Comparison of ENCODE assay signal across 15 cellular contexts in the genomic region with DNA sequence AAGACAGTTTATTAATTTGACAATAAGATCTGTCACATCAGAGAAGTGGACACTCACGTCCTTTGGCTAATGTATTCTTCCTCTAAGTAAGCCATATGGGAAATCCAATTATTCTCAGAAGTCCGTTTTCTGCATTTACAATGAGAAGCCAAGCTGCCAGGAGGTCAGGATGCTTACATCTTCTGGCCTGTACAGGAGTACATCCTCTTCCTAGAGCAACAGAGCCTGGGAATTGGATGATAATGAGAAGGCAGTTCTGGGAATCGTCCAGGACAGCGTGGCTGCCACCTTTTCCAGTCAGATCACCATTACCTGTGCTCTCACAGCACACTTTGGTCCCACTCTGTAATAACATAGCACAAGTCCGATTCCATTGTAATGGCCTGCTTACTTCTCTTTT. TPM values are rescaled to one million over a fixed set of nuclear protein-coding genes. Genes with fewer than 3 reads are reported as not detected.
DNase-seq lines count a peak whose midpoint lies in the region; ATAC-seq and TF ChIP-seq lines count a peak whose summit lies in the region.
"Had no signal": no experiment of that assay in that cellular context is flagged by ENCODE, and none has a peak within 500 bp of the region (broad histone marks: within the 10 kb centered on the region; RNA-seq: fewer than 3 reads in every experiment).

No MANE protein-coding gene starts in this region.

- TF ChIP-seq CTCF in glutamatergic neuron (IDR thresholded peaks at IDR 0.05; ENCODE audit: partially characterized antibody, unreplicated experiment): no peak

- intact Hi-C loops in activated T-helper 1 cell treated with anti-CD3 and anti-CD28 coated beads, Interleukin-12 subunit alpha, Interleukin-12 subunit beta, Interleukin-2, Interleukin-4 antibody, amounts not matched to agents 30 ng/mL and 10 ng/mL and 1 ng/mL, durations not matched to agents 14 hours and 24 hours and 36 hours (cut with micrococcal nuclease): no loop called here

- DNase-seq in DMS 273 (lab: John Stamatoyannopoulos, UW; ENCODE audit: unreplicated experiment) (peak; percentile 14), DMS 273 treated with DMSO at 0.1 percent for 48 hours (lab: John Stamatoyannopoulos, UW) (no peak), NCI-H82 treated with DMSO at 0.1 percent for 48 hours (lab: John Stamatoyannopoulos, UW; ENCODE audit: unreplicated experiment) (peak; percentile 59), glutamatergic neuron (no peak), HUDEP-2 (lab: John Stamatoyannopoulos, UW; ENCODE audit: unreplicated experiment in 76 of 76) (no peak), amygdala (lab: John Stamatoyannopoulos, UW) (no peak)
- no peak for DNase-seq in activated T-helper 1 cell treated with anti-CD3 and anti-CD28 coated beads, Interleukin-12 subunit alpha, Interleukin-12 subunit beta, Interleukin-2, Interleukin-4 antibody, amounts not matched to agents 30 ng/mL and 10 ng/mL and 1 ng/mL, durations not matched to agents 14 hours and 24 hours and 36 hours (ENCODE audit: low spot score)
- DNase-seq: Calu3; CD4-positive, alpha-beta T cell; DMS153; DMS79 treated with DMSO at 0.1 percent for 48 hours; EL; GDM1 had no signal

- peaks cover 14% of the 10 kb centered on the region for H3K36me3 Mint-ChIP-seq in glutamatergic neuron (ENCODE audit: unreplicated experiment)
- no peaks in the 10 kb centered on the region for H3K36me3 Mint-ChIP-seq in activated T-helper 1 cell treated with anti-CD3 and anti-CD28 coated beads, Interleukin-12 subunit alpha, Interleukin-12 subunit beta, Interleukin-2, Interleukin-4 antibody, amounts not matched to agents 30 ng/mL and 10 ng/mL and 1 ng/mL, durations not matched to agents 14 hours and 24 hours and 36 hours (ENCODE audit: low read depth)

- H3K4me1 Mint-ChIP-seq in glutamatergic neuron (ENCODE audit: low read depth, unreplicated experiment): peaks cover 11% of the 10 kb centered on the region
- no peaks in the 10 kb centered on the region for H3K4me1 Mint-ChIP-seq in activated T-helper 1 cell treated with anti-CD3 and anti-CD28 coated beads, Interleukin-12 subunit alpha, Interleukin-12 subunit beta, Interleukin-2, Interleukin-4 antibody, amounts not matched to agents 30 ng/mL and 10 ng/mL and 1 ng/mL, durations not matched to agents 14 hours and 24 hours and 36 hours (ENCODE audit: low read depth)

- no peak for ATAC-seq in GM21619 (IDR thresholded peaks at IDR 0.05; ENCODE audit: unreplicated experiment)
- ATAC-seq: HCT116 had no signal

- H3K27ac Mint-ChIP-seq in glutamatergic neuron (ENCODE audit: unreplicated experiment): peak overlapping the region; percentile 87
- no peak overlapping the region for H3K27ac Mint-ChIP-seq in activated T-helper 1 cell treated with anti-CD3 and anti-CD28 coated beads, Interleukin-12 subunit alpha, Interleukin-12 subunit beta, Interleukin-2, Interleukin-4 antibody, amounts not matched to agents 30 ng/mL and 10 ng/mL and 1 ng/mL, durations not matched to agents 14 hours and 24 hours and 36 hours
- H3K27ac Mint-ChIP-seq: CD4-positive, alpha-beta T cell had no signal

- H3K9me3 Mint-ChIP-seq in glutamatergic neuron (ENCODE audit: unreplicated experiment): peaks cover 2% of the 10 kb centered on the region
- H3K9me3 Mint-ChIP-seq in activated T-helper 1 cell treated with anti-CD3 and anti-CD28 coated beads, Interleukin-12 subunit alpha, Interleukin-12 subunit beta, Interleukin-2, Interleukin-4 antibody, amounts not matched to agents 30 ng/mL and 10 ng/mL and 1 ng/mL, durations not matched to agents 14 hours and 24 hours and 36 hours: peaks cover 12% of the 10 kb centered on the region

- H3K4me3 Mint-ChIP-seq in glutamatergic neuron (ENCODE audit: unreplicated experiment): peak overlapping the region; percentile 26
- no peak overlapping the region for H3K4me3 Mint-ChIP-seq in activated T-helper 1 cell treated with anti-CD3 and anti-CD28 coated beads, Interleukin-12 subunit alpha, Interleukin-12 subunit beta, Interleukin-2, Interleukin-4 antibody, amounts not matched to agents 30 ng/mL and 10 ng/mL and 1 ng/mL, durations not matched to agents 14 hours and 24 hours and 36 hours
- H3K4me3 Mint-ChIP-seq: CD4-positive, alpha-beta T cell had no signal

- H3K27me3 Mint-ChIP-seq in glutamatergic neuron (ENCODE audit: unreplicated experiment): no peaks in the 10 kb centered on the region
- peaks cover 48% of the 10 kb centered on the region for H3K27me3 Mint-ChIP-seq in activated T-helper 1 cell treated with anti-CD3 and anti-CD28 coated beads, Interleukin-12 subunit alpha, Interleukin-12 subunit beta, Interleukin-2, Interleukin-4 antibody, amounts not matched to agents 30 ng/mL and 10 ng/mL and 1 ng/mL, durations not matched to agents 14 hours and 24 hours and 36 hours (ENCODE audit: insufficient read depth)

RNA-seq across cellular contexts. Expression of gene RAPGEF4, which starts 5.2 kb away (rescaled TPM):
- total RNA-seq in glutamatergic neuron (ENCODE audit: unreplicated experiment): 8.7 TPM
- total RNA-seq in activated T-helper 1 cell treated with anti-CD3 and anti-CD28 coated beads, Interleukin-12 subunit alpha, Interleukin-12 subunit beta, Interleukin-2, Interleukin-4 antibody, amounts not matched to agents 30 ng/mL and 10 ng/mL and 1 ng/mL, durations not matched to agents 14 hours and 24 hours and 36 hours: 0.31 and 0.42 TPM in 2 replicates

Comparison
In these comparisons a context has a peak if more than half of its experiments do, and no peak if none do; other contexts are left out.
1. DNase-seq: peak in DMS 273 (single experiment) and NCI-H82 treated with DMSO at 0.1 percent for 48 hours (single experiment); none in DMS 273 treated with DMSO at 0.1 percent for 48 hours (single experiment), glutamatergic neuron (single experiment), HUDEP-2 (0 of 76), activated T-helper 1 cell treated with anti-CD3 and anti-CD28 coated beads, Interleukin-12 subunit alpha, Interleukin-12 subunit beta, Interleukin-2, Interleukin-4 antibody, amounts not matched to agents 30 ng/mL and 10 ng/mL and 1 ng/mL, durations not matched to agents 14 hours and 24 hours and 36 hours (single experiment) and amygdala (0 of 56).